Comparison of ENCODE assay signal across 8 cellular contexts in genomic region chr6:131061771-131062160, GRCh38. TPM values are rescaled to one million over a fixed set of nuclear protein-coding genes. Genes with fewer than 3 reads are reported as not detected.
DNase-seq lines count a peak whose midpoint lies in the region; ATAC-seq lines count a peak whose summit lies in the region.

No MANE protein-coding gene starts in this region.

- H3K27ac ChIP-seq in thymus (ENCODE audit: low read depth), result no peak overlapping the region

- H3K4me3 ChIP-seq in thymus (ENCODE audit: low read length), result peak overlapping the region; percentile 89

- H3K4me1 ChIP-seq in thymus (ENCODE audit: control insufficient read depth, insufficient read depth, low read length), result peaks cover 6% of the 10 kb centered on the region

- CTCF ChIA-PET in activated CD4-positive, alpha-beta T cell treated with anti-CD3 and anti-CD28 coated beads, Interleukin-2, amount 10 ng/mL, durations not matched to agents 7 days and 5 days (lab: Charles Lee), result interaction anchor here (1.1 kb wide), 1 partner anchor 14 kb away, joined by 3 read pairs; no protein-coding TSS in a partner anchor

- no peak for ATAC-seq in activated naive CD8-positive, alpha-beta T cell treated with anti-CD3 and anti-CD28 coated beads, Interleukin-2, amount 10 ng/mL, durations not matched to agents 7 days and 5 days (ENCODE audit: low read depth)

- H3K27ac Mint-ChIP-seq in activated CD4-positive, alpha-beta T cell treated with anti-CD3 and anti-CD28 coated beads, Interleukin-2, amount 10 ng/mL, durations not matched to agents 7 days and 5 days, result peak overlapping the region; percentile 67
- no peak overlapping the region for H3K27ac Mint-ChIP-seq in activated naive CD8-positive, alpha-beta T cell treated with anti-CD3 and anti-CD28 coated beads, Interleukin-2, amount 10 ng/mL, durations not matched to agents 7 days and 5 days

- H3K4me3 Mint-ChIP-seq in activated CD4-positive, alpha-beta T cell treated with anti-CD3 and anti-CD28 coated beads, Interleukin-2, amount 10 ng/mL, durations not matched to agents 7 days and 5 days, result peak overlapping the region; percentile 67
- peak overlapping the region; percentile 77 for H3K4me3 Mint-ChIP-seq in activated naive CD8-positive, alpha-beta T cell treated with anti-CD3 and anti-CD28 coated beads, Interleukin-2, amount 10 ng/mL, durations not matched to agents 7 days and 5 days

- H3K9me3 Mint-ChIP-seq in activated CD4-positive, alpha-beta T cell treated with anti-CD3 and anti-CD28 coated beads, Interleukin-2, amount 10 ng/mL, durations not matched to agents 7 days and 5 days, result no peaks in the 10 kb centered on the region
- peaks cover 7% of the 10 kb centered on the region for H3K9me3 Mint-ChIP-seq in activated naive CD8-positive, alpha-beta T cell treated with anti-CD3 and anti-CD28 coated beads, Interleukin-2, amount 10 ng/mL, durations not matched to agents 7 days and 5 days

- peaks cover 16% of the 10 kb centered on the region for H3K27me3 Mint-ChIP-seq in activated CD4-positive, alpha-beta T cell treated with anti-CD3 and anti-CD28 coated beads, Interleukin-2, amount 10 ng/mL, durations not matched to agents 7 days and 5 days
- H3K27me3 Mint-ChIP-seq in activated naive CD8-positive, alpha-beta T cell treated with anti-CD3 and anti-CD28 coated beads, Interleukin-2, amount 10 ng/mL, durations not matched to agents 7 days and 5 days, result peaks cover 3% of the 10 kb centered on the region

- H3K36me3 ChIP-seq in thymus (ENCODE audit: control insufficient read depth, insufficient read depth), result no peaks in the 10 kb centered on the region

- WGBS in thymus, result 5% methylated on average over 10 of the region's 10 CpGs

- no peaks in the 10 kb centered on the region for H3K27me3 ChIP-seq in thymus (ENCODE audit: control insufficient read depth, insufficient read depth)

- H3K9me3 ChIP-seq in thymus (ENCODE audit: control insufficient read depth), result no peaks in the 10 kb centered on the region

- no peaks in the 10 kb centered on the region for H3K36me3 Mint-ChIP-seq in activated CD4-positive, alpha-beta T cell treated with anti-CD3 and anti-CD28 coated beads, Interleukin-2, amount 10 ng/mL, durations not matched to agents 7 days and 5 days (ENCODE audit: low read depth)
- peaks cover 3% of the 10 kb centered on the region for H3K36me3 Mint-ChIP-seq in activated naive CD8-positive, alpha-beta T cell treated with anti-CD3 and anti-CD28 coated beads, Interleukin-2, amount 10 ng/mL, durations not matched to agents 7 days and 5 days

- no peak for DNase-seq in activated CD4-positive, alpha-beta T cell treated with anti-CD3 and anti-CD28 coated beads, Interleukin-2, amount 10 ng/mL, durations not matched to agents 7 days and 5 days
- no peak for DNase-seq in activated CD4-positive, alpha-beta T cell treated with anti-CD3 and anti-CD28 coated beads, Interleukin-2, amount 50 U/mL, for 4 hours
- no peak for DNase-seq in activated naive CD8-positive, alpha-beta T cell treated with anti-CD3 and anti-CD28 coated beads, Interleukin-2, amount 10 ng/mL, durations not matched to agents 7 days and 5 days
- DNase-seq in kidney tubule cell (ENCODE audit: low spot score) (peak; percentile 9), NCI-H128 (lab: John Stamatoyannopoulos, UW; ENCODE audit: unreplicated experiment) (no peak)
- no peak for DNase-seq in stimulated activated CD4-positive, alpha-beta T cell treated with anti-CD3 and anti-CD28 coated beads, Interleukin-2, amount 100 ng/mL, for 48 hours
- no peak for DNase-seq in stimulated activated CD4-positive, alpha-beta T cell treated with anti-CD3 and anti-CD28 coated beads, Interleukin-4, amount 100 ng/mL, for 24 hours

- peaks cover 21% of the 10 kb centered on the region for H3K4me1 Mint-ChIP-seq in activated CD4-positive, alpha-beta T cell treated with anti-CD3 and anti-CD28 coated beads, Interleukin-2, amount 10 ng/mL, durations not matched to agents 7 days and 5 days
- peaks cover 15% of the 10 kb centered on the region for H3K4me1 Mint-ChIP-seq in activated naive CD8-positive, alpha-beta T cell treated with anti-CD3 and anti-CD28 coated beads, Interleukin-2, amount 10 ng/mL, durations not matched to agents 7 days and 5 days

- POLR2A ChIA-PET in activated CD4-positive, alpha-beta T cell treated with anti-CD3 and anti-CD28 coated beads, Interleukin-2, amount 10 ng/mL, durations not matched to agents 7 days and 5 days (lab: Charles Lee), result no interaction called here
- POLR2A ChIA-PET in activated naive CD8-positive, alpha-beta T cell treated with anti-CD3 and anti-CD28 coated beads, Interleukin-2, amount 10 ng/mL, durations not matched to agents 7 days and 5 days (lab: Charles Lee), result interaction anchor here (0.7 kb wide), 1 partner anchor 104 kb away, joined by 3 read pairs; no protein-coding TSS in a partner anchor

RNA-seq across cellular contexts. Expression of gene EPB41L2, which starts 1.3 kb away (rescaled TPM):
- 10 to 100 TPM; 20.2 to 25.2 TPM for total RNA-seq in activated CD4-positive, alpha-beta T cell treated with anti-CD3 and anti-CD28 coated beads, Interleukin-2, amount 10 ng/mL, durations not matched to agents 7 days and 5 days
- 10 to 100 TPM; 21.6 to 25.4 TPM for total RNA-seq in activated naive CD8-positive, alpha-beta T cell treated with anti-CD3 and anti-CD28 coated beads, Interleukin-2, amount 10 ng/mL, durations not matched to agents 7 days and 5 days
- 22.4 TPM for polyA plus RNA-seq in thymus
